1 cellular context compared by ENCODE assay signal in genomic region chr7:129611246-129612111, GRCh38.
TF ChIP-seq lines count a peak whose summit lies in the region.

NRF1 (plus strand) TSS chr7:129611720; CDS start chr7:129657352, 45,632 bp downstream.

TF ChIP-seq in HepG2, 621 proteins besides CTCF, POLR2A, EP300 and RAD21 (continued from another document and continues in another):
- TF ChIP-seq E2F1 (CRISPR knock-in tag; IDR thresholded peaks at IDR 0.05) (peak; percentile 9; the same call in 1 of the 2 replicates), ZNF414 (CRISPR knock-in tag; IDR thresholded peaks at IDR 0.05) (peak; percentile 67; the same call in 1 of the 2 replicates), SETDB1 (CRISPR knock-in tag; IDR thresholded peaks at IDR 0.05; ENCODE audit: borderline replicate concordance) (no peak), ZNF33B (CRISPR knock-in tag; IDR thresholded peaks at IDR 0.05) (peak; percentile 58; the same call in 1 of the 2 replicates), PAX8 (CRISPR knock-in tag; IDR thresholded peaks at IDR 0.05; ENCODE audit: borderline replicate concordance) (peak; percentile 66; the same call in 1 of the 2 replicates), HNRNPH1 (optimal IDR thresholded peaks at IDR 0.05; ENCODE audit: low read depth, low read length) (no peak), ZNF343 (CRISPR knock-in tag; IDR thresholded peaks at IDR 0.05) (peak; percentile 54; the same call in 1 of the 2 replicates), ZNF629 (CRISPR knock-in tag; conservative IDR thresholded peaks at IDR 0.05) (no peak), SP4 (CRISPR knock-in tag; IDR thresholded peaks at IDR 0.05) (peak; percentile 69), SP5 (CRISPR knock-in tag; IDR thresholded peaks at IDR 0.05; ENCODE audit: borderline replicate concordance, low read depth) (0 out of 2 replicates have a peak, but pooled peaks have one; percentile 43), GLI4 (CRISPR knock-in tag; IDR thresholded peaks at IDR 0.05; ENCODE audit: borderline replicate concordance) (peak; percentile 55; the same call in 1 of the 2 replicates), NFAT5 (CRISPR knock-in tag; IDR thresholded peaks at IDR 0.05) (peak; percentile 50; the same call in 1 of the 2 replicates), TAF1 (CRISPR knock-in tag; IDR thresholded peaks at IDR 0.05) (peak; percentile 80), KDM2A (CRISPR knock-in tag; IDR thresholded peaks at IDR 0.05; ENCODE audit: borderline replicate concordance, low read depth) (peak; percentile 76), ZNF160 (CRISPR knock-in tag; IDR thresholded peaks at IDR 0.05) (no peak; the same call in 1 of the 2 replicates), CCDC6 (CRISPR knock-in tag; IDR thresholded peaks at IDR 0.05) (peak; percentile 96), JDP2 (CRISPR knock-in tag; IDR thresholded peaks at IDR 0.05; ENCODE audit: borderline replicate concordance) (no peak), ATAD3A (CRISPR knock-in tag; IDR thresholded peaks at IDR 0.05) (no peak), ZNF331 (CRISPR knock-in tag; IDR thresholded peaks at IDR 0.05) (peak; percentile 80), DR1 (CRISPR knock-in tag; IDR thresholded peaks at IDR 0.05) (0 out of 2 replicates have a peak, but pooled peaks have one; percentile 42), MLXIP (CRISPR knock-in tag; IDR thresholded peaks at IDR 0.05; ENCODE audit: borderline replicate concordance) (no peak; the same call in 1 of the 2 replicates), HOXA3 (CRISPR knock-in tag; IDR thresholded peaks at IDR 0.05) (peak; percentile 99), FIP1L1 (IDR thresholded peaks at IDR 0.05; ENCODE audit: borderline replicate concordance, insufficient read depth, low read depth, low read length) (0 out of 2 replicates have a peak, but pooled peaks have one; percentile 36), ZSCAN21 (CRISPR knock-in tag; IDR thresholded peaks at IDR 0.05; ENCODE audit: borderline replicate concordance) (peak; percentile 91; the same call in 1 of the 2 replicates), ZNF775 (CRISPR knock-in tag; IDR thresholded peaks at IDR 0.05; ENCODE audit: borderline replicate concordance) (no peak), ZSCAN20 (CRISPR knock-in tag; IDR thresholded peaks at IDR 0.05; ENCODE audit: borderline replicate concordance) (0 out of 2 replicates have a peak, but pooled peaks have one; percentile 18), TARDBP (CRISPR knock-in tag; IDR thresholded peaks at IDR 0.05) (peak; percentile 93), ZNF530 (CRISPR knock-in tag; IDR thresholded peaks at IDR 0.05; ENCODE audit: low read depth) (0 out of 2 replicates have a peak, but pooled peaks have one; percentile 33), FOXK1 (CRISPR knock-in tag; IDR thresholded peaks at IDR 0.05; ENCODE audit: borderline replicate concordance, low read depth) (peak; percentile 47; the same call in 1 of the 2 replicates)
- TF ChIP-seq, protein P1, sequence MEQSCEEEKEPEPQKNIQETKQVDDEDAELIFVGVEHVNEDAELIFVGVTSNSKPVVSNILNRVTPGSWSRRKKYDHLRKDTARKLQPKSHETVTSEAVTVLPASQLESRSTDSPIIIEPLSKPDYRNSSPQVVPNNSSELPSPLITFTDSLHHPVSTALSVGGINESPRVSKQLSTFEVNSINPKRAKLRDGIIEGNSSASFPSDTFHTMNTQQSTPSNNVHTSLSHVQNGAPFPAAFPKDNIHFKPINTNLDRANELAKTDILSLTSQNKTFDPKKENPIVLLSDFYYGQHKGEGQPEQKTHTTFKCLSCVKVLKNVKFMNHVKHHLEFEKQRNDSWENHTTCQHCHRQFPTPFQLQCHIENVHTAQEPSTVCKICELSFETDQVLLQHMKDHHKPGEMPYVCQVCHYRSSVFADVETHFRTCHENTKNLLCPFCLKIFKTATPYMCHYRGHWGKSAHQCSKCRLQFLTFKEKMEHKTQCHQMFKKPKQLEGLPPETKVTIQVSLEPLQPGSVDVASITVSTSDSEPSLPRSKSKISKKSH (CRISPR knock-in tag; IDR thresholded peaks at IDR 0.05; ENCODE audit: borderline replicate concordance): peak; percentile 31; the same call in 1 of the 2 replicates
- TF ChIP-seq, protein P2, sequence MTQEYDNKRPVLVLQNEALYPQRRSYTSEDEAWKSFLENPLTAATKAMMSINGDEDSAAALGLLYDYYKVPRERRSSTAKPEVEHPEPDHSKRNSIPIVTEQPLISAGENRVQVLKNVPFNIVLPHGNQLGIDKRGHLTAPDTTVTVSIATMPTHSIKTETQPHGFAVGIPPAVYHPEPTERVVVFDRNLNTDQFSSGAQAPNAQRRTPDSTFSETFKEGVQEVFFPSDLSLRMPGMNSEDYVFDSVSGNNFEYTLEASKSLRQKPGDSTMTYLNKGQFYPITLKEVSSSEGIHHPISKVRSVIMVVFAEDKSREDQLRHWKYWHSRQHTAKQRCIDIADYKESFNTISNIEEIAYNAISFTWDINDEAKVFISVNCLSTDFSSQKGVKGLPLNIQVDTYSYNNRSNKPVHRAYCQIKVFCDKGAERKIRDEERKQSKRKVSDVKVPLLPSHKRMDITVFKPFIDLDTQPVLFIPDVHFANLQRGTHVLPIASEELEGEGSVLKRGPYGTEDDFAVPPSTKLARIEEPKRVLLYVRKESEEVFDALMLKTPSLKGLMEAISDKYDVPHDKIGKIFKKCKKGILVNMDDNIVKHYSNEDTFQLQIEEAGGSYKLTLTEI (CRISPR knock-in tag; conservative IDR thresholded peaks at IDR 0.05): no peak
- TF ChIP-seq, protein P3, sequence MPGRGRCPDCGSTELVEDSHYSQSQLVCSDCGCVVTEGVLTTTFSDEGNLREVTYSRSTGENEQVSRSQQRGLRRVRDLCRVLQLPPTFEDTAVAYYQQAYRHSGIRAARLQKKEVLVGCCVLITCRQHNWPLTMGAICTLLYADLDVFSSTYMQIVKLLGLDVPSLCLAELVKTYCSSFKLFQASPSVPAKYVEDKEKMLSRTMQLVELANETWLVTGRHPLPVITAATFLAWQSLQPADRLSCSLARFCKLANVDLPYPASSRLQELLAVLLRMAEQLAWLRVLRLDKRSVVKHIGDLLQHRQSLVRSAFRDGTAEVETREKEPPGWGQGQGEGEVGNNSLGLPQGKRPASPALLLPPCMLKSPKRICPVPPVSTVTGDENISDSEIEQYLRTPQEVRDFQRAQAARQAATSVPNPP (CRISPR knock-in tag; IDR thresholded peaks at IDR 0.05): peak; percentile 53; the same call in 1 of the 2 replicates
- TF ChIP-seq, protein P4, sequence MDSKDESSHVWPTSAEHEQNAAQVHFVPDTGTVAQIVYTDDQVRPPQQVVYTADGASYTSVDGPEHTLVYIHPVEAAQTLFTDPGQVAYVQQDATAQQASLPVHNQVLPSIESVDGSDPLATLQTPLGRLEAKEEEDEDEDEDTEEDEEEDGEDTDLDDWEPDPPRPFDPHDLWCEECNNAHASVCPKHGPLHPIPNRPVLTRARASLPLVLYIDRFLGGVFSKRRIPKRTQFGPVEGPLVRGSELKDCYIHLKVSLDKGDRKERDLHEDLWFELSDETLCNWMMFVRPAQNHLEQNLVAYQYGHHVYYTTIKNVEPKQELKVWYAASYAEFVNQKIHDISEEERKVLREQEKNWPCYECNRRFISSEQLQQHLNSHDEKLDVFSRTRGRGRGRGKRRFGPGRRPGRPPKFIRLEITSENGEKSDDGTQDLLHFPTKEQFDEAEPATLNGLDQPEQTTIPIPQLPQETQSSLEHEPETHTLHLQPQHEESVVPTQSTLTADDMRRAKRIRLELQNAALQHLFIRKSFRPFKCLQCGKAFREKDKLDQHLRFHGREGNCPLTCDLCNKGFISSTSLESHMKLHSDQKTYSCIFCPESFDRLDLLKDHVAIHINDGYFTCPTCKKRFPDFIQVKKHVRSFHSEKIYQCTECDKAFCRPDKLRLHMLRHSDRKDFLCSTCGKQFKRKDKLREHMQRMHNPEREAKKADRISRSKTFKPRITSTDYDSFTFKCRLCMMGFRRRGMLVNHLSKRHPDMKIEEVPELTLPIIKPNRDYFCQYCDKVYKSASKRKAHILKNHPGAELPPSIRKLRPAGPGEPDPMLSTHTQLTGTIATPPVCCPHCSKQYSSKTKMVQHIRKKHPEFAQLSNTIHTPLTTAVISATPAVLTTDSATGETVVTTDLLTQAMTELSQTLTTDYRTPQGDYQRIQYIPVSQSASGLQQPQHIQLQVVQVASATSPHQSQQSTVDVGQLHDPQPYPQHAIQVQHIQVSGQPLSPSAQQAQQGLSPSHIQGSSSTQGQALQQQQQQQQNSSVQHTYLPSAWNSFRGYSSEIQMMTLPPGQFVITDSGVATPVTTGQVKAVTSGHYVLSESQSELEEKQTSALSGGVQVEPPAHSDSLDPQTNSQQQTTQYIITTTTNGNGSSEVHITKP (CRISPR knock-in tag; IDR thresholded peaks at IDR 0.05; ENCODE audit: low read depth): no peak; the same call in 1 of the 2 replicates
- TF ChIP-seq, protein P5, sequence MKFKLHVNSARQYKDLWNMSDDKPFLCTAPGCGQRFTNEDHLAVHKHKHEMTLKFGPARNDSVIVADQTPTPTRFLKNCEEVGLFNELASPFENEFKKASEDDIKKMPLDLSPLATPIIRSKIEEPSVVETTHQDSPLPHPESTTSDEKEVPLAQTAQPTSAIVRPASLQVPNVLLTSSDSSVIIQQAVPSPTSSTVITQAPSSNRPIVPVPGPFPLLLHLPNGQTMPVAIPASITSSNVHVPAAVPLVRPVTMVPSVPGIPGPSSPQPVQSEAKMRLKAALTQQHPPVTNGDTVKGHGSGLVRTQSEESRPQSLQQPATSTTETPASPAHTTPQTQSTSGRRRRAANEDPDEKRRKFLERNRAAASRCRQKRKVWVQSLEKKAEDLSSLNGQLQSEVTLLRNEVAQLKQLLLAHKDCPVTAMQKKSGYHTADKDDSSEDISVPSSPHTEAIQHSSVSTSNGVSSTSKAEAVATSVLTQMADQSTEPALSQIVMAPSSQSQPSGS (CRISPR knock-in tag; IDR thresholded peaks at IDR 0.05): peak; percentile 17; the same call in 1 of the 2 replicates
- TF ChIP-seq, protein P6, sequence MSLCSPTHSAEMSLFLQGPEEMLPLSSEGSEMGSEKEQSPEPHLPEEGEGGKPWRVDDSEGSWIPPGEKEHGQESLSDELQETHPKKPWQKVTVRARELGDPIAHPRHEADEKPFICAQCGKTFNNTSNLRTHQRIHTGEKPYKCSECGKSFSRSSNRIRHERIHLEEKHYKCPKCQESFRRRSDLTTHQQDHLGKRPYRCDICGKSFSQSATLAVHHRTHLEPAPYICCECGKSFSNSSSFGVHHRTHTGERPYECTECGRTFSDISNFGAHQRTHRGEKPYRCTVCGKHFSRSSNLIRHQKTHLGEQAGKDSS (CRISPR knock-in tag; IDR thresholded peaks at IDR 0.05; ENCODE audit: borderline replicate concordance, low read depth): peak; percentile 23; the same call in 1 of the 2 replicates
